In the genomic region with DNA sequence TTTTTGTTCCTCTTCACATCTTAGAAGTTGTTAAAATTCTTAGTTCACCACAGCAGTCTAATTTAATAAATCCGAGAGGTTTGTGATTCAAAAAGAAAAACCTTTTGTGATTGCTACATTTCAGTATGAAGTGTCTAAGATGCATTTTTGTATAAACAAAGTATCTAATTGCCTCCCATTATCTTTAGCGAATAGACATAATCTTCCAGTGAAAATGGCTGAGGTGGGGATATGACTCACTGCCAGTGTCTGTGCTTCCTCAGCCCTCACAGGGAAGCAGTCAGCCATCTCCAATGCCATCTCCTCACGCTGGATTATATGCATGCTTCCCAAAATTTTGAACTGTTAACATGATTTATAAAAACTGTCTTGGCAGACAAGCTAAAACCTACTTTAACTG, we compare ENCODE assay signal across 16 cellular contexts. TPM values are rescaled to one million over a fixed set of nuclear protein-coding genes. Genes with fewer than 3 reads are reported as not detected.
DNase-seq lines count a peak whose midpoint lies in the region; ATAC-seq, FAIRE-seq and TF ChIP-seq lines count a peak whose summit lies in the region.
"Had no signal": no experiment of that assay in that cellular context is flagged by ENCODE, and none has a peak within 500 bp of the region (broad histone marks: within the 10 kb centered on the region; RNA-seq: fewer than 3 reads in every experiment).

No MANE protein-coding gene starts in this region.

- H3K4me3 Mint-ChIP-seq in CD14-positive monocyte (no peak overlapping the region), memory B cell (no peak overlapping the region)

- RAD21 ChIA-PET in GM12878 (lab: Charles Lee; ENCODE audit: unreplicated experiment): no interaction called here

- no peaks in the 10 kb centered on the region for H3K27me3 ChIP-seq in GM12878 (replicated peaks in 1 of 2; ENCODE audit: control insufficient read depth in 2 of 2, insufficient read depth in 2 of 2, low read length in 1 of 2)

- no peak overlapping the region for H3K9ac ChIP-seq in GM12878 (ENCODE audit: control insufficient read depth, insufficient read depth, low read length)
- H3K9ac ChIP-seq: parathyroid adenoma had no signal

- TF ChIP-seq POLR2A in GM12878 (IDR thresholded peaks at IDR 0.05; ENCODE audit: low read depth, low read length): no peak
- no peak for TF ChIP-seq POLR2A in GM12892 (IDR thresholded peaks at IDR 0.05; ENCODE audit: low read depth, low read length)

- H4K20me1 ChIP-seq in GM12878 (ENCODE audit: control insufficient read depth, insufficient read depth): no peaks in the 10 kb centered on the region

- peak overlapping the region; percentile 15; the same call in 1 of the 2 replicates for H3K4me2 ChIP-seq in GM12878 (ENCODE audit: control insufficient read depth, insufficient read depth)
- H3K4me2 ChIP-seq: PC-9 had no signal

- no peak for TF ChIP-seq EP300 in GM12878 (IDR thresholded peaks at IDR 0.05; ENCODE audit: borderline replicate concordance in 1 of 2, control insufficient read depth in 1 of 2, low read depth in 2 of 2, low read length in 2 of 2)

- H3K36me3 Mint-ChIP-seq in CD14-positive monocyte (peaks cover 26 to 39% of the 10 kb centered on the region in 2 donors), memory B cell (no peaks in the 10 kb centered on the region)

- SMC1A ChIA-PET in GM12878 (lab: Charles Lee; ENCODE audit: uncharacterized antibody, unreplicated experiment): interaction anchor here (1.9 to 2.7 kb wide), 2 partner anchors 13 to 29 kb away, joined by 4 to 14 read pairs; no protein-coding TSS in a partner anchor

- H3K9me3 Mint-ChIP-seq in CD14-positive monocyte: peaks cover 0 to 5% (median 0%) of the 10 kb centered on the region in 7 donors
- no peaks in the 10 kb centered on the region for H3K9me3 Mint-ChIP-seq in memory B cell

- TF ChIP-seq CTCF in CD14-positive monocyte (IDR thresholded peaks at IDR 0.05) (no peak), GM12878 (IDR thresholded peaks at IDR 0.05 in 2 of 3, conservative IDR thresholded peaks at IDR 0.05 in 1 of 3; ENCODE audit: control insufficient read depth in 2 of 3, extremely low read depth in 1 of 3, insufficient read depth in 1 of 3, low read depth in 3 of 3, low read length in 3 of 3) (no peak)

- no peak overlapping the region for H3K27ac ChIP-seq in GM12878 (ENCODE audit: control insufficient read depth, insufficient read depth)
- H3K27ac ChIP-seq: parathyroid adenoma, PC-9 had no signal

- in situ Hi-C loops in GM12878 (cut with MboI): no loop called here

- intact Hi-C loops in CD14-positive monocyte (cut with micrococcal nuclease) (no loop called here), GM12878 (cut with micrococcal nuclease; ENCODE audit: unreplicated experiment) (loop anchor here (5.0 kb wide), 2 partner anchors 88 to 328 kb away; a partner anchor contains a TSS)

- H3K27ac Mint-ChIP-seq in CD14-positive monocyte: peak overlapping the region in 4 of 7 donors; percentile 3 to 72 (median 38)
- peak overlapping the region; percentile 78 for H3K27ac Mint-ChIP-seq in memory B cell

- H2AFZ ChIP-seq in GM12878 (ENCODE audit: control insufficient read depth, low read depth, low read length): no peak overlapping the region
- H2AFZ ChIP-seq: parathyroid adenoma, PC-9 had no signal

- FAIRE-seq in HTR-8/SVneo (lab: Jason Lieb, UNC) (peak; percentile 67), GM12878 (lab: Jason Lieb, UNC) (no peak), GM12892 (lab: Jason Lieb, UNC) (no peak)

- peaks cover 23% of the 10 kb centered on the region for H3K79me2 ChIP-seq in GM12878 (ENCODE audit: control insufficient read depth, insufficient read depth, low read length)

- BruUV-seq in GM12878 (replicated peaks; lab: Mats Ljungman, UMichigan): no TSS peak

- peaks cover 65% of the 10 kb centered on the region for H3K4me1 Mint-ChIP-seq in CD14-positive monocyte
- H3K4me1 Mint-ChIP-seq in memory B cell: peaks cover 15% of the 10 kb centered on the region

- WGBS in GM12878 (ENCODE audit: insufficient coverage, insufficient replicate concordance, low lambda C conversion rate, missing lambda C conversion rate): 19% methylated on average over 3 of the region's 3 CpGs

- H3K27me3 Mint-ChIP-seq in CD14-positive monocyte (ENCODE audit: low read depth in 3 of 3): no peaks in the 10 kb centered on the region
- no peaks in the 10 kb centered on the region for H3K27me3 Mint-ChIP-seq in memory B cell

- H3K9me3 ChIP-seq in GM12878 (replicated peaks; ENCODE audit: control insufficient read depth, insufficient read depth, low read length): no peaks in the 10 kb centered on the region

- CTCF ChIA-PET in GM12878 (lab: Yijun Ruan, JAX): interaction anchor here (0.9 to 3.9 kb wide), 3 partner anchors 9 to 14 kb away, joined by 3 to 36 read pairs (median 3); no protein-coding TSS in a partner anchor

- H3K4me3 ChIP-seq in GM12878: peak overlapping the region; percentile 10; the same call in 1 of the 2 replicates
- H3K4me3 ChIP-seq: PC-9 had no signal

- POLR2A ChIA-PET in GM12878 (lab: Charles Lee): no interaction called here

- ATAC-seq in GM12878 (no peak), memory B cell (ENCODE audit: low read depth) (no peak)

- H3K36me3 ChIP-seq in GM12878 (ENCODE audit: control insufficient read depth in 2 of 2, insufficient read depth in 2 of 2, low read length in 1 of 2): no peaks in the 10 kb centered on the region

- H3K4me1 ChIP-seq in GM12878 (ENCODE audit: control insufficient read depth, insufficient read depth, low read length): peaks cover 18% of the 10 kb centered on the region
- H3K4me1 ChIP-seq: parathyroid adenoma had no signal

- DNase-seq in CD14-positive monocyte (ENCODE audit: low spot score) (no peak), HTR-8/SVneo (ENCODE audit: insufficient read length, low spot score) (peak; percentile 57), GM12878 (ENCODE audit: low read depth, low spot score) (no peak), memory B cell (ENCODE audit: low spot score in 2 of 2) (no peak), OCI-M1 (lab: John Stamatoyannopoulos, UW) (no peak), GM12892 (ENCODE audit: insufficient read length) (no peak), D341Med (ENCODE audit: low spot score) (no peak), NCI-H748 treated with DMSO at 0.1 percent for 48 hours (lab: John Stamatoyannopoulos, UW) (no peak)
- DNase-seq: activated naive CD4-positive, alpha-beta T cell treated with anti-CD3 and anti-CD28 coated beads, Interleukin-2, amount 50 U/mL, for 16 hours; C1 segment of cervical spinal cord; central memory CD4-positive, alpha-beta T cell; GDM1; left colon; NCI-H446; PC-9 had no signal

- no peak for TF ChIP-seq RAD21 in GM12878 (IDR thresholded peaks at IDR 0.05; ENCODE audit: insufficient read depth, low read depth, low read length)

TF ChIP-seq in GM12878, 131 proteins besides CTCF, POLR2A, EP300 and RAD21 (continues in another document):
- no peak for TF ChIP-seq KAT2A (conservative IDR thresholded peaks at IDR 0.05; ENCODE audit: control insufficient read depth, low read depth, low read length)
- TF ChIP-seq, protein P1, sequence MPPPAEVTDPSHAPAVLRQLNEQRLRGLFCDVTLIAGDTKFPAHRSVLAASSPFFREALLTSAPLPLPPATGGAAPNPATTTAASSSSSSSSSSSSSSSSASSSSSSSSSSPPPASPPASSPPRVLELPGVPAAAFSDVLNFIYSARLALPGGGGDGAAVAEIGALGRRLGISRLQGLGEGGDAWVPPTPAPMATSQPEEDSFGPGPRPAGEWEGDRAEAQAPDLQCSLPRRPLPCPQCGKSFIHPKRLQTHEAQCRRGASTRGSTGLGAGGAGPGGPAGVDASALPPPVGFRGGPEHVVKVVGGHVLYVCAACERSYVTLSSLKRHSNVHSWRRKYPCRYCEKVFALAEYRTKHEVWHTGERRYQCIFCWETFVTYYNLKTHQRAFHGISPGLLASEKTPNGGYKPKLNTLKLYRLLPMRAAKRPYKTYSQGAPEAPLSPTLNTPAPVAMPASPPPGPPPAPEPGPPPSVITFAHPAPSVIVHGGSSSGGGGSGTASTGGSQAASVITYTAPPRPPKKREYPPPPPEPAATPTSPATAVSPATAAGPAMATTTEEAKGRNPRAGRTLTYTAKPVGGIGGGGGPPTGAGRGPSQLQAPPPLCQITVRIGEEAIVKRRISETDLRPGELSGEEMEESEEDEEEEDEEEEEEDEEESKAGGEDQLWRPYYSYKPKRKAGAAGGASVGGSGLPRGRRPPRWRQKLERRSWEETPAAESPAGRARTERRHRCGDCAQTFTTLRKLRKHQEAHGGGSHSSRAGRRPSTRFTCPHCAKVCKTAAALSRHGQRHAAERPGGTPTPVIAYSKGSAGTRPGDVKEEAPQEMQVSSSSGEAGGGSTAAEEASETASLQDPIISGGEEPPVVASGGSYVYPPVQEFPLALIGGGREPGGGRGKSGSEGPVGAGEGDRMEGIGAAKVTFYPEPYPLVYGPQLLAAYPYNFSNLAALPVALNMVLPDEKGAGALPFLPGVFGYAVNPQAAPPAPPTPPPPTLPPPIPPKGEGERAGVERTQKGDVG (CRISPR knock-in tag; IDR thresholded peaks at IDR 0.05): no peak

RNA-seq across cellular contexts. Expression of a gene that starts 7.6 kb away (rescaled TPM):
- polyA plus RNA-seq in CD14-positive monocyte (10 to 100 TPM; 55.3 to 63.3 TPM), GM12878 (2011; rRNA removed) (31.9 and 40.1 TPM in 2 replicates), GM12878 (2014; fragmentation: Illumina TruSeq; extraction: Trizol) (32.9 and 44.4 TPM in 2 replicates), GM12878 (2014; fragmentation: Nextera tagmentation; extraction: Ambion mirVana) (10 to 100 TPM; 25.1 to 26.0 TPM), GM12878 (2014; rRNA removed) (32.4 and 34.6 TPM in 2 replicates), GM12878 (2016; fragmentation: Nextera tagmentation; extraction: Ambion mirVana) (10 to 100 TPM; 36.9 to 37.0 TPM)
- total RNA-seq in GM12878 (2013; cell fraction: nucleolus; rRNA removed): 17.6 and 18.2 TPM in 2 replicates
- total RNA-seq in GM12878 (2014; rRNA removed) (35.9 and 39.5 TPM in 2 replicates), GM12878 (2014; rRNA removed; fragmentation: Illumina TruSeq; extraction: Trizol) (27.0 and 27.9 TPM in 2 replicates), GM12878 (2021) (36.8 and 39.1 TPM in 2 replicates)
- 8.5 TPM for polyA plus RNA-seq in GM12878 (2011; ENCODE audit: low read depth)
- 14.5 and 15.6 TPM in 2 replicates for polyA plus RNA-seq in GM12878 (2011; cell fraction: cytosol; rRNA removed)
- polyA plus RNA-seq in GM12878 (2011; cell fraction: nucleus; rRNA removed): 11.6 and 12.6 TPM in 2 replicates
- 13.4 and 17.9 TPM in 2 replicates for polyA plus RNA-seq in GM12878 (2012)
- 9.8 and 22.2 TPM in 2 replicates for polyA minus RNA-seq in GM12878 (2011; rRNA and poly(A)+ RNA removed)
- polyA minus RNA-seq in GM12878 (2011; cell fraction: cytosol; rRNA and poly(A)+ RNA removed): 5.5 and 6.4 TPM in 2 replicates
- 4.5 and 10.2 TPM in 2 replicates for polyA minus RNA-seq in GM12878 (2011; cell fraction: nucleus; rRNA and poly(A)+ RNA removed)
- 22.5 TPM for polyA plus RNA-seq in GM12892 (2012; ENCODE audit: missing spikeins)
